In the genomic region with DNA sequence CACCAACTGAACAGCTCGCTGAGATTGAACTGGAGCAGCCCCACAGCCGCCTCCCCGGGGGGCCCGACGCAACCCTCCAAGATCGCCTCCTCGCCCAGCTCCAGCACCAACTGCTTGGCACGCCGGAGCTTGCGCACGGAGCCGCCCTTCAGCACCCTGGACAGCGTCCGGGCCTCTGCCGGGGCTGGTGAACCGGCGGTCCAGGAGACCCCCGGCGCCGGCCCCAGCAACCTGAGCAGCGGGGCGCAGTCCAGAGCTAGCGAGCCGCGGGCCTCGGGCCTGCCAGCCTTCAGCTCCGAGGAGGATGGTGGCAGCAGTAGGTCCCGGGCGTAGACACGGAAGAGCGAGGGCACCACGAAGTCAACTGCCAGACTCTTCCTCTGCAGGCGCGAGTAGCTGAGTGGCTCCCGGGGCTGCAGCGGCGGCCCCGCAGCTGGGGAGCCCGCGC, we compare ENCODE assay signal across 10 cellular contexts. TPM values are rescaled to one million over a fixed set of nuclear protein-coding genes. Genes with fewer than 3 reads are reported as not detected.
A peak's percentile ranks its signal among the peaks of the same experiment; 100 is the strongest.
DNase-seq lines count a peak whose midpoint lies in the region; ATAC-seq and TF ChIP-seq lines count a peak whose summit lies in the region.
"Had no signal": no experiment of that assay in that cellular context is flagged by ENCODE, and none has a peak within 500 bp of the region (broad histone marks: within the 10 kb centered on the region; RNA-seq: fewer than 3 reads in every experiment).

No MANE protein-coding gene starts in this region.

- no peak overlapping the region for H3K9ac ChIP-seq in HUES48 (ENCODE audit: low read depth, low read length)

- intact Hi-C loops in ovary (cut with DNase I) = no loop called here

- no CpG with 5 or more reads among the region's 40 CpGs for WGBS in gastroesophageal sphincter (ENCODE audit: low coverage in 1 of 2), 2 donors
- 1 to 3% (median 2%) methylated on average over 30 to 40 of the region's 40 CpGs for WGBS in ovary, 3 donors

- no peak overlapping the region for H3K4me3 Mint-ChIP-seq in activated T-cell treated with anti-CD3 and anti-CD28 coated beads, Interleukin-2, amount 50 U/mL, for 24 hours

- no peak for TF ChIP-seq POLR2A in gastroesophageal sphincter (IDR thresholded peaks at IDR 0.05)
- TF ChIP-seq POLR2A in ovary (IDR thresholded peaks at IDR 0.05) = no peak

- TF ChIP-seq CTCF in gastroesophageal sphincter (IDR thresholded peaks at IDR 0.05) (no peak), ovary (IDR thresholded peaks at IDR 0.05) (no peak)

- no peak overlapping the region for H3K27ac Mint-ChIP-seq in activated T-cell treated with anti-CD3 and anti-CD28 coated beads, Interleukin-2, amount 50 U/mL, for 24 hours
- H3K27ac Mint-ChIP-seq: activated naive CD4-positive, alpha-beta T cell treated with anti-CD3 and anti-CD28 coated beads, Interleukin-2, amount 50 U/mL, for 24 hours had no signal

- no peaks in the 10 kb centered on the region for H3K9me3 Mint-ChIP-seq in activated T-cell treated with anti-CD3 and anti-CD28 coated beads, Interleukin-2, amount 50 U/mL, for 24 hours

- H3K9me3 ChIP-seq in HUES48 (ENCODE audit: control insufficient read depth, insufficient read depth, low read length) = no peaks in the 10 kb centered on the region
- no peaks in the 10 kb centered on the region for H3K9me3 ChIP-seq in gastroesophageal sphincter
- no peaks in the 10 kb centered on the region for H3K9me3 ChIP-seq in ovary
- H3K9me3 ChIP-seq: uterus had no signal

- peak; percentile 40 for DNase-seq in AG08395 (ENCODE audit: low spot score)
- peak; percentile 66 for DNase-seq in activated T-cell treated with anti-CD3 and anti-CD28 coated beads, Interleukin-2, amount 50 U/mL, for 24 hours
- DNase-seq in ovary = peak; percentile 30 to 79 (median 53)
- DNase-seq in NAMALWA (ENCODE audit: low spot score) = no peak

- no peak for TF ChIP-seq EP300 in gastroesophageal sphincter (IDR thresholded peaks at IDR 0.05)
- TF ChIP-seq EP300 in ovary (IDR thresholded peaks at IDR 0.05) = no peak

- ATAC-seq in gastroesophageal sphincter = peak; percentile 25
- no peak for ATAC-seq in GM21529 (IDR thresholded peaks at IDR 0.05; ENCODE audit: unreplicated experiment)
- no peak for ATAC-seq in HG02798 (IDR thresholded peaks at IDR 0.05; ENCODE audit: poor library complexity, unreplicated experiment)

- peaks cover 13% of the 10 kb centered on the region for H3K4me1 Mint-ChIP-seq in activated T-cell treated with anti-CD3 and anti-CD28 coated beads, Interleukin-2, amount 50 U/mL, for 24 hours (ENCODE audit: low read depth)

- H3K27ac ChIP-seq in HUES48 (ENCODE audit: low read depth, low read length) (no peak overlapping the region), gastroesophageal sphincter (no peak overlapping the region), ovary (no peak overlapping the region)
- H3K27ac ChIP-seq: uterus had no signal

- H3K4me1 ChIP-seq in HUES48 (ENCODE audit: control insufficient read depth, insufficient read depth, low read length) (peaks cover 10% of the 10 kb centered on the region), gastroesophageal sphincter (peaks cover 0 to 29% (median 21%) of the 10 kb centered on the region in 3 donors), ovary (ENCODE audit: insufficient read depth) (peaks cover 17% of the 10 kb centered on the region)

- no peaks in the 10 kb centered on the region for H3K36me3 Mint-ChIP-seq in activated T-cell treated with anti-CD3 and anti-CD28 coated beads, Interleukin-2, amount 50 U/mL, for 24 hours (ENCODE audit: low read depth)
- H3K36me3 Mint-ChIP-seq: activated naive CD4-positive, alpha-beta T cell treated with anti-CD3 and anti-CD28 coated beads, Interleukin-2, amount 50 U/mL, for 24 hours had no signal

- H3K36me3 ChIP-seq in HUES48 (ENCODE audit: control insufficient read depth, insufficient read depth, low read length) (no peaks in the 10 kb centered on the region), gastroesophageal sphincter (no peaks in the 10 kb centered on the region), ovary (no peaks in the 10 kb centered on the region)
- H3K36me3 ChIP-seq: uterus had no signal

- H3K4me3 ChIP-seq in HUES48 (ENCODE audit: low read depth, low read length) (peak overlapping the region; percentile 67), gastroesophageal sphincter (peak overlapping the region in 1 of 2 donors; percentile 55), ovary (no peak overlapping the region)

- peaks cover 56% of the 10 kb centered on the region for H3K27me3 ChIP-seq in HUES48 (ENCODE audit: control insufficient read depth, insufficient read depth, low read length)
- peaks cover 96% of the 10 kb centered on the region for H3K27me3 ChIP-seq in gastroesophageal sphincter
- H3K27me3 ChIP-seq in ovary = no peaks in the 10 kb centered on the region
- H3K27me3 ChIP-seq: uterus had no signal

- H3K27me3 Mint-ChIP-seq in activated T-cell treated with anti-CD3 and anti-CD28 coated beads, Interleukin-2, amount 50 U/mL, for 24 hours = peaks cover 85% of the 10 kb centered on the region

RNA-seq across cellular contexts. Expression of a gene that starts 1.2 kb away (rescaled TPM):
- total RNA-seq in gastroesophageal sphincter (1 to 10 TPM in 2 of 4 donors, under 1 TPM in 2; 0.94 to 1.6 (median 1.1) TPM), ovary (1 to 10 TPM in 1 of 7 donors, under 1 TPM in 5, not detected in 1; 0.07 to 1.7 (median 0.28) TPM)
- under 1 TPM; 0.05 to 0.07 TPM for polyA plus RNA-seq in ovary
